17 cellular contexts compared by ENCODE assay signal in genomic region chr15:63981596-63982320, GRCh38.
A peak's percentile ranks its signal among the peaks of the same experiment; 100 is the strongest.
DNase-seq lines count a peak whose midpoint lies in the region; ATAC-seq, FAIRE-seq and TF ChIP-seq lines count a peak whose summit lies in the region.
"Had no signal": no experiment of that assay in that cellular context is flagged by ENCODE, and none has a peak within 500 bp of the region (broad histone marks: within the 10 kb centered on the region; RNA-seq: fewer than 3 reads in every experiment).

No MANE protein-coding gene starts in this region.

- in situ Hi-C loops in gastrocnemius medialis (cut with MboI; ENCODE audit: low sequenced_read_pairs in 4 of 4): no loop called here

- H3K4me1 ChIP-seq in heart left ventricle: peaks cover 0 to 85% (median 54%) of the 10 kb centered on the region in 12 donors
- peaks cover 10% of the 10 kb centered on the region for H3K4me1 ChIP-seq in RWPE2 (ENCODE audit: insufficient read depth, poor library complexity, severe bottlenecking)
- peaks cover 81 to 88% of the 10 kb centered on the region in 2 donors for H3K4me1 ChIP-seq in gastrocnemius medialis
- H3K4me1 ChIP-seq in testis: no peaks in the 10 kb centered on the region

- FAIRE-seq in HTR-8/SVneo (lab: Jason Lieb, UNC): no peak

- H3K4me3 ChIP-seq in heart left ventricle (no peak overlapping the region), RWPE2 (ENCODE audit: severe bottlenecking) (no peak overlapping the region), gastrocnemius medialis (no peak overlapping the region), testis (no peak overlapping the region)
- H3K4me3 ChIP-seq: SK-N-MC had no signal

- 92 to 96% (median 93%) methylated on average over 13 of the region's 13 CpGs for WGBS in heart left ventricle, 4 donors
- WGBS in testis, 2 donors: 88 to 93% methylated on average over 13 of the region's 13 CpGs

- peak overlapping the region in 11 of 12 donors; percentile 10 to 97 (median 86) for H3K27ac ChIP-seq in heart left ventricle
- H3K27ac ChIP-seq in RWPE2 (ENCODE audit: poor library complexity, severe bottlenecking): no peak overlapping the region
- H3K27ac ChIP-seq in gastrocnemius medialis: peak overlapping the region; percentile 93 to 96 (median 94)
- H3K27ac ChIP-seq in testis: no peak overlapping the region
- H3K27ac ChIP-seq: SK-N-MC had no signal

- intact Hi-C loops in heart left ventricle (cut with DNase I) (loop anchor here in 3 of 10 donors (5.0 to 10.0 kb wide), 3 partner anchors 36 to 63 kb away; partner anchors contain the start of gene DAPK2 (in 1 of the 3)), cardiac septum (cut with DNase I) (loop anchor here (5.0 kb wide), 1 partner anchor 36 kb away; no protein-coding TSS in a partner anchor), gastrocnemius medialis (cut with DNase I; ENCODE audit: low total_unique reads) (loop anchor here (2.0 kb wide), 1 partner anchor 37 kb away; no protein-coding TSS in a partner anchor), testis (cut with DNase I; ENCODE audit: low total_unique reads) (no loop called here)

- H3K36me3 ChIP-seq in heart left ventricle (no peaks in the 10 kb centered on the region), RWPE2 (ENCODE audit: low read depth) (no peaks in the 10 kb centered on the region), gastrocnemius medialis (no peaks in the 10 kb centered on the region), testis (ENCODE audit: low read depth, missing control alignments) (no peaks in the 10 kb centered on the region)

- no peak for TF ChIP-seq CTCF in heart left ventricle (IDR thresholded peaks at IDR 0.05)
- no peak for TF ChIP-seq CTCF in RWPE2 (IDR thresholded peaks at IDR 0.05; ENCODE audit: poor library complexity, severe bottlenecking)
- no peak for TF ChIP-seq CTCF in gastrocnemius medialis (IDR thresholded peaks at IDR 0.05 in 4 of 5, conservative IDR thresholded peaks at IDR 0.05 in 1 of 5)
- TF ChIP-seq CTCF in testis (IDR thresholded peaks at IDR 0.05): no peak

- ATAC-seq in heart left ventricle (no peak), RWPE2 (ENCODE audit: low read depth) (peak; percentile 86), esophagus mucosa (peak; percentile 36), gastrocnemius medialis (peak in 1 of 2 donors; percentile 0)
- ATAC-seq: PC-3, Right ventricle myocardium inferior had no signal

- H3K9me3 ChIP-seq in heart left ventricle (no peaks in the 10 kb centered on the region), RWPE2 (ENCODE audit: severe bottlenecking) (no peaks in the 10 kb centered on the region), gastrocnemius medialis (no peaks in the 10 kb centered on the region), testis (no peaks in the 10 kb centered on the region)

- H3K27me3 ChIP-seq in heart left ventricle (no peaks in the 10 kb centered on the region), RWPE2 (ENCODE audit: insufficient read depth, poor library complexity, severe bottlenecking) (no peaks in the 10 kb centered on the region), gastrocnemius medialis (no peaks in the 10 kb centered on the region), testis (no peaks in the 10 kb centered on the region)

- no peak for TF ChIP-seq POLR2A in heart left ventricle (IDR thresholded peaks at IDR 0.05)
- TF ChIP-seq POLR2A in gastrocnemius medialis (IDR thresholded peaks at IDR 0.05): no peak
- TF ChIP-seq POLR2A in testis (IDR thresholded peaks at IDR 0.05): no peak

- DNase-seq in heart left ventricle (peak in 1 of 5 donors; percentile 28), cardiac septum (ENCODE audit: low spot score) (no peak), RWPE2 (ENCODE audit: low spot score) (no peak), gastrocnemius medialis (no peak), HTR-8/SVneo (ENCODE audit: insufficient read length, low spot score) (no peak), NCI-H1105 (lab: John Stamatoyannopoulos, UW) (no peak), testis (no peak)
- DNase-seq: C1 segment of cervical spinal cord, DMS153, H7, IMR-90, NCI-H187, NCI-H748 treated with DMSO at 0.1 percent for 48 hours, PC-3 had no signal

Comparison
In these comparisons a context has a peak if more than half of its experiments do, and no peak if none do; other contexts are left out.
1. ATAC-seq: peak in RWPE2 (single experiment) and esophagus mucosa (single experiment); none in heart left ventricle (0 of 4).
2. H3K27ac ChIP-seq: peak in heart left ventricle (11 of 12) and gastrocnemius medialis (4 of 4); none in RWPE2 (single experiment) and testis (0 of 2).